Comparison of ENCODE assay signal across 9 cellular contexts in genomic region chr14:90820958-90821357, GRCh38. TPM values are rescaled to one million over a fixed set of nuclear protein-coding genes. Genes with fewer than 3 reads are reported as not detected.
DNase-seq lines count a peak whose midpoint lies in the region; ATAC-seq, FAIRE-seq and TF ChIP-seq lines count a peak whose summit lies in the region.
"Had no signal": no experiment of that assay in that cellular context is flagged by ENCODE, and none has a peak within 500 bp of the region (broad histone marks: within the 10 kb centered on the region; RNA-seq: fewer than 3 reads in every experiment).

No MANE protein-coding gene starts in this region.

- H3K36me3 Mint-ChIP-seq in activated T-cell treated with anti-CD3 and anti-CD28 coated beads, Interleukin-2, amount 50 U/mL, for 4 hours (ENCODE audit: insufficient read depth): no peaks in the 10 kb centered on the region

- no peak for TF ChIP-seq POLR2A in GM12892 (IDR thresholded peaks at IDR 0.05; ENCODE audit: low read depth, low read length)

- no peak for FAIRE-seq in GM12892 (lab: Jason Lieb, UNC)

- no peak overlapping the region for H3K4me3 Mint-ChIP-seq in activated T-cell treated with anti-CD3 and anti-CD28 coated beads, Interleukin-2, amount 50 U/mL, for 4 hours

- H3K9me3 ChIP-seq in BLaER1 treated with 17β-estradiol and CSF1 and Interleukin-3, amounts not matched to agents 10 nM and 100 nM (replicated peaks in 1 of 11): peaks cover 39 to 43% (median 43%) of the 10 kb centered on the region in 11 experiments

- no peaks in the 10 kb centered on the region; a peak in 2 of 22 replicates for H4K20me1 ChIP-seq in BLaER1 treated with 17β-estradiol and CSF1 and Interleukin-3, amounts not matched to agents 10 nM and 100 nM

- H3K4me1 ChIP-seq in BLaER1 treated with 17β-estradiol and CSF1 and Interleukin-3, amounts not matched to agents 10 nM and 100 nM: peaks cover 0 to 13% (median 7%) of the 10 kb centered on the region in 10 experiments; a peak in 10 of 20 replicates

- peaks cover 13% of the 10 kb centered on the region for H3K4me1 Mint-ChIP-seq in activated T-cell treated with anti-CD3 and anti-CD28 coated beads, Interleukin-2, amount 50 U/mL, for 4 hours (ENCODE audit: low read depth)

- peaks cover 7% of the 10 kb centered on the region for H3K27me3 Mint-ChIP-seq in activated T-cell treated with anti-CD3 and anti-CD28 coated beads, Interleukin-2, amount 50 U/mL, for 4 hours (ENCODE audit: low read depth)

- H3K27me3 ChIP-seq in BLaER1 treated with 17β-estradiol and CSF1 and Interleukin-3, amounts not matched to agents 10 nM and 100 nM: no peaks in the 10 kb centered on the region; a peak in 1 of 22 replicates
- H3K27me3 ChIP-seq: cardiac muscle cell had no signal

- no peak overlapping the region for H3K4me3 ChIP-seq in BLaER1 treated with 17β-estradiol and CSF1 and Interleukin-3, amounts not matched to agents 10 nM and 100 nM
- H3K4me3 ChIP-seq: cardiac muscle cell had no signal

- peak overlapping the region in 9 of 11 experiments; percentile 3 to 39 (median 24); a peak in 6 of 22 replicates for H3K4me2 ChIP-seq in BLaER1 treated with 17β-estradiol and CSF1 and Interleukin-3, amounts not matched to agents 10 nM and 100 nM

- peak; percentile 77 for ATAC-seq in GM21381 (IDR thresholded peaks at IDR 0.05; ENCODE audit: unreplicated experiment)
- peak; percentile 94 to 95 for ATAC-seq in activated T-cell treated with anti-CD3 and anti-CD28 coated beads, Interleukin-2, amount 50 U/mL, for 4 hours
- no peak for ATAC-seq in GM19035 (IDR thresholded peaks at IDR 0.05; ENCODE audit: unreplicated experiment)

- H3K27ac ChIP-seq in BLaER1 treated with 17β-estradiol and CSF1 and Interleukin-3, amounts not matched to agents 10 nM and 100 nM: no peak overlapping the region
- H3K27ac ChIP-seq: cardiac muscle cell had no signal

- DNase-seq in NCI-H1694 treated with DMSO at 0.1 percent for 48 hours (lab: John Stamatoyannopoulos, UW) (peak; percentile 77), myocyte (ENCODE audit: low read depth) (peak; percentile 89), GM12892 (ENCODE audit: insufficient read length) (no peak), germinal center (ENCODE audit: low spot score) (no peak)
- DNase-seq in activated T-cell treated with anti-CD3 and anti-CD28 coated beads, Interleukin-2, amount 50 U/mL, for 4 hours: peak; percentile 73

- peaks cover 8% of the 10 kb centered on the region for H3K9me3 Mint-ChIP-seq in activated T-cell treated with anti-CD3 and anti-CD28 coated beads, Interleukin-2, amount 50 U/mL, for 4 hours

- H3K9ac ChIP-seq in BLaER1 treated with 17β-estradiol and CSF1 and Interleukin-3, amounts not matched to agents 10 nM and 100 nM: no peak overlapping the region

- H3K36me3 ChIP-seq in BLaER1 treated with 17β-estradiol and CSF1 and Interleukin-3, amounts not matched to agents 10 nM and 100 nM: peaks cover 0 to 4% (median 0%) of the 10 kb centered on the region in 11 experiments; a peak in 1 of 22 replicates
- H3K36me3 ChIP-seq: cardiac muscle cell had no signal

RNA-seq across cellular contexts. Expression of gene TTC7B, which starts 4.7 kb away (rescaled TPM):
- total RNA-seq in activated T-cell treated with anti-CD3 and anti-CD28 coated beads, Interleukin-2, amount 50 U/mL, for 4 hours: 1 to 10 TPM; 5.0 to 6.0 (median 5.1) TPM
- total RNA-seq in myocyte: 40.6 and 42.1 TPM in 2 replicates
- 32.9 TPM for polyA plus RNA-seq in myocyte (2012)
- not detected for polyA plus RNA-seq in GM12892 (2012; ENCODE audit: missing spikeins)

Comparison
In these comparisons a context has a peak if more than half of its experiments do, and no peak if none do; other contexts are left out.
1. DNase-seq: peak in NCI-H1694 treated with DMSO at 0.1 percent for 48 hours (single experiment), activated T-cell treated with anti-CD3 and anti-CD28 coated beads, Interleukin-2, amount 50 U/mL, for 4 hours (single experiment) and myocyte (single experiment); none in GM12892 (single experiment) and germinal center (single experiment).